Comparison of ENCODE assay signal across 1 cellular context in the genomic region with DNA sequence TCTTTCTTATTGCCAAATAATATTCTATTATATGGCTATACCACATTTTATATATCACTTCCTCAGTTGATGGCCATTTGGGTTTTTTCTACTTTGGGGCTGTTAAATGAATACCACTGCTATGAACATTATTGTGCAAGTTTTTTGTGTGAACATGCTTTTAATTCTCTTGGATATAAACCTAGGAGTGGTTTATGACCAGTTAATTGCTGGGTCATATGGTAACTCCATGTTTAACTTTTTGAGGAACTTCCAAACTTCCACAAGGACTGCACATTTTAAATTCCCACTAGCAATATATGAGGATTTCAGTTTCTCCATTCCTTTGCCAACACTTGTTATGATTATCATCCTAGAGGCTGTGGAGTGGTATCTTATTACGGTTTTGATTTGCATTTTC.
TF ChIP-seq lines count a peak whose summit lies in the region.

No MANE protein-coding gene starts in this region.

TF ChIP-seq in HepG2, 621 proteins besides CTCF, POLR2A, EP300 and RAD21:
- TF ChIP-seq, protein P1, sequence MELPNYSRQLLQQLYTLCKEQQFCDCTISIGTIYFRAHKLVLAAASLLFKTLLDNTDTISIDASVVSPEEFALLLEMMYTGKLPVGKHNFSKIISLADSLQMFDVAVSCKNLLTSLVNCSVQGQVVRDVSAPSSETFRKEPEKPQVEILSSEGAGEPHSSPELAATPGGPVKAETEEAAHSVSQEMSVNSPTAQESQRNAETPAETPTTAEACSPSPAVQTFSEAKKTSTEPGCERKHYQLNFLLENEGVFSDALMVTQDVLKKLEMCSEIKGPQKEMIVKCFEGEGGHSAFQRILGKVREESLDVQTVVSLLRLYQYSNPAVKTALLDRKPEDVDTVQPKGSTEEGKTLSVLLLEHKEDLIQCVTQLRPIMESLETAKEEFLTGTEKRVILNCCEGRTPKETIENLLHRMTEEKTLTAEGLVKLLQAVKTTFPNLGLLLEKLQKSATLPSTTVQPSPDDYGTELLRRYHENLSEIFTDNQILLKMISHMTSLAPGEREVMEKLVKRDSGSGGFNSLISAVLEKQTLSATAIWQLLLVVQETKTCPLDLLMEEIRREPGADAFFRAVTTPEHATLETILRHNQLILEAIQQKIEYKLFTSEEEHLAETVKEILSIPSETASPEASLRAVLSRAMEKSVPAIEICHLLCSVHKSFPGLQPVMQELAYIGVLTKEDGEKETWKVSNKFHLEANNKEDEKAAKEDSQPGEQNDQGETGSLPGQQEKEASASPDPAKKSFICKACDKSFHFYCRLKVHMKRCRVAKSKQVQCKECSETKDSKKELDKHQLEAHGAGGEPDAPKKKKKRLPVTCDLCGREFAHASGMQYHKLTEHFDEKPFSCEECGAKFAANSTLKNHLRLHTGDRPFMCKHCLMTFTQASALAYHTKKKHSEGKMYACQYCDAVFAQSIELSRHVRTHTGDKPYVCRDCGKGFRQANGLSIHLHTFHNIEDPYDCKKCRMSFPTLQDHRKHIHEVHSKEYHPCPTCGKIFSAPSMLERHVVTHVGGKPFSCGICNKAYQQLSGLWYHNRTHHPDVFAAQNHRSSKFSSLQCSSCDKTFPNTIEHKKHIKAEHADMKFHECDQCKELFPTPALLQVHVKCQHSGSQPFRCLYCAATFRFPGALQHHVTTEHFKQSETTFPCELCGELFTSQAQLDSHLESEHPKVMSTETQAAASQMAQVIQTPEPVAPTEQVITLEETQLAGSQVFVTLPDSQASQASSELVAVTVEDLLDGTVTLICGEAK (IDR thresholded peaks at IDR 0.05): no peak
- TF ChIP-seq, protein P1 (CRISPR knock-in tag; IDR thresholded peaks at IDR 0.05): no peak
- TF ChIP-seq ZNF891 (CRISPR knock-in tag; IDR thresholded peaks at IDR 0.05) (no peak), SATB2 (CRISPR knock-in tag; IDR thresholded peaks at IDR 0.05) (no peak)
